ENCODE assay signal across 11 cellular contexts in genomic region chr7:113142385-113143119, GRCh38. TPM values are rescaled to one million over a fixed set of nuclear protein-coding genes. Genes with fewer than 3 reads are reported as not detected.
A peak's percentile ranks its signal among the peaks of the same experiment; 100 is the strongest.
DNase-seq lines count a peak whose midpoint lies in the region; ATAC-seq and TF ChIP-seq lines count a peak whose summit lies in the region.
"Had no signal": no experiment of that assay in that cellular context is flagged by ENCODE, and none has a peak within 500 bp of the region (broad histone marks: within the 10 kb centered on the region; RNA-seq: fewer than 3 reads in every experiment).

No MANE protein-coding gene starts in this region.

- H3K36me3 ChIP-seq in thyroid gland, result no peaks in the 10 kb centered on the region
- H3K36me3 ChIP-seq: SJSA1 had no signal

- no peak for TF ChIP-seq CTCF in thyroid gland (IDR thresholded peaks at IDR 0.05)

- 69 to 79% methylated on average over 5 of the region's 5 CpGs for WGBS in thyroid gland, 2 donors

- peak; percentile 65 for DNase-seq in SKM-1 treated with dmso at 0.1 percent for 144 hours (lab: John Stamatoyannopoulos, UW; ENCODE audit: unreplicated experiment)
- DNase-seq in epidermal melanocyte (ENCODE audit: insufficient read length, low spot score), result no peak
- DNase-seq in stimulated activated naive CD4-positive, alpha-beta T cell treated with Interleukin-2 at 50 U/mL for 16 hours (lab: John Stamatoyannopoulos, UW), result no peak
- no peak for DNase-seq in thyroid gland
- DNase-seq: activated T-cell treated with anti-CD3 and anti-CD28 coated beads for 4 hours; CD4-positive, CD25-positive, alpha-beta regulatory T cell had no signal

- no peak overlapping the region for H3K27ac ChIP-seq in thyroid gland
- H3K27ac ChIP-seq: SJSA1 had no signal

- intact Hi-C loops in thyroid gland (cut with DNase I), result no loop called here

- peaks cover 0 to 2% of the 10 kb centered on the region in 2 donors for H3K4me1 ChIP-seq in thyroid gland
- H3K4me1 ChIP-seq: SJSA1 had no signal

- H3K9me3 ChIP-seq in thyroid gland, result no peaks in the 10 kb centered on the region
- H3K9me3 ChIP-seq: SJSA1 had no signal

- no peak overlapping the region for H3K4me3 ChIP-seq in thyroid gland (replicated peaks in 1 of 3)
- H3K4me3 ChIP-seq: SJSA1 had no signal

- no peak for TF ChIP-seq POLR2A in thyroid gland (IDR thresholded peaks at IDR 0.05)

- no peaks in the 10 kb centered on the region for H3K27me3 ChIP-seq in thyroid gland
- H3K27me3 ChIP-seq: SJSA1 had no signal

- ATAC-seq in GM18517 (IDR thresholded peaks at IDR 0.05; ENCODE audit: unreplicated experiment) (peak; percentile 78), GM21619 (IDR thresholded peaks at IDR 0.05; ENCODE audit: unreplicated experiment) (peak; percentile 59), HG03432 (IDR thresholded peaks at IDR 0.05; ENCODE audit: unreplicated experiment) (peak; percentile 71), HG03571 (IDR thresholded peaks at IDR 0.05; ENCODE audit: unreplicated experiment) (no peak)

RNA-seq across cellular contexts. Expression of gene SMIM30, which starts 24.2 kb away (rescaled TPM):
- total RNA-seq in thyroid gland, result 10 to 100 TPM; 56.3 to 80.9 (median 70.5) TPM

RNA-seq across cellular contexts. Expression of gene GPR85, which starts 55.9 kb away (rescaled TPM):
- 1 to 10 TPM in 1 of 4 donors, under 1 TPM in 3; 0.24 to 2.3 (median 0.71) TPM for total RNA-seq in thyroid gland
- total RNA-seq: CD4-positive, CD25-positive, alpha-beta regulatory T cell had no signal
